Comparison of ENCODE assay signal across 9 cellular contexts in the genomic region with DNA sequence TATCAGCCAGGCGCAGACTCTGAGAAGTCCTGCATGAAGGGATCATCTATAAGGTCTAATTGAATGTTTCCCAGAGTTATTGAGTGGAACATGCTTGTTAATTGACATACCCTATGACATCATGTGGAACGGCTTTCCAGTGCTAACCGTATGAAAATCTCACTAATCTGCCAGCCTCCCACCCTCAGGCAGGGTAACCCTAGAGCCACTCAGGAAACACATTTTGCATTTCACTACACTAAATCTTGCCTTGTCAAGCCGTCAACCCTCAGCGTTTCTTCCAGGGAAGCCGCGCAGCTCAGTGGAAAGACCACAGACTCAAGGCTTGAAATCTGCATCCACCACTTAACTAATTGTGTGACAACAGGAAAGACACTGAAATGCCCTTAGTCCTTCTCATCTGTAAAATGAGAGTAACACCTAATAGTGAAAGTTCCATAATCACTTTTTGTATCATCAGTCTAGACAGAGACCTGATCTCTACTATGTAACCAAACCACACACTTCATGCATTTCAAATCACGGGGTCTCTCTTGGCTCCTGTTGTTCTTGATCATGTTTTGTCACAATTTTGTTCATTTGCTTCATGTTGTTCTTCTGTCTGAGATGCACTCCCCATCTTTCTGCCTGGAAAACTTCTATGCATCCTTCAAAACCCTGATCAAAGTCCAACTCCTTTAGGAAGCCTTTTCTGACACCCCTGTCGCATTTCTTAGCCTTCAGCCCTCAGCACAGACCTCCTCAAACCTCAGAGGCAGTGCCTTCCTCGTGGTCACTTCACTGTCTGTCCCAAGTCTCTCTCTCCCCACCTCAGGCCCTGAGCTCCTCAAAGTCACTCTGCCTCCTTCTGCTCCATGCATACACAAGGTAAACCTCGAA.
DNase-seq lines count a peak whose midpoint lies in the region; ATAC-seq, FAIRE-seq and TF ChIP-seq lines count a peak whose summit lies in the region.
"Had no signal": no experiment of that assay in that cellular context is flagged by ENCODE, and none has a peak within 500 bp of the region (broad histone marks: within the 10 kb centered on the region; RNA-seq: fewer than 3 reads in every experiment).

No MANE protein-coding gene starts in this region.

- peaks cover 3% of the 10 kb centered on the region for H3K4me1 ChIP-seq in CD8-positive, alpha-beta T cell (ENCODE audit: insufficient read depth, low read length)
- H3K4me1 ChIP-seq in ascending aorta = peaks cover 4 to 16% of the 10 kb centered on the region in 2 donors

- peak; percentile 46 for ATAC-seq in CD8-positive, alpha-beta T cell
- ATAC-seq in GM19324 (IDR thresholded peaks at IDR 0.05; ENCODE audit: low FRiP score, unreplicated experiment) (peak; percentile 70), HG03066 (IDR thresholded peaks at IDR 0.05; ENCODE audit: low read depth, unreplicated experiment) (peak; percentile 90), T-helper 17 cell (no peak)
- peak; percentile 83 to 94 for ATAC-seq in activated naive CD4-positive, alpha-beta T cell treated with anti-CD3 and anti-CD28 coated beads, Interleukin-2, amount 50 U/mL, for 72 hours

- H3K36me3 Mint-ChIP-seq in CD8-positive, alpha-beta T cell = no peaks in the 10 kb centered on the region
- H3K36me3 Mint-ChIP-seq in activated naive CD4-positive, alpha-beta T cell treated with anti-CD3 and anti-CD28 coated beads, Interleukin-2, amount 50 U/mL, for 72 hours = peaks cover 6 to 17% of the 10 kb centered on the region in 2 donors
- no peaks in the 10 kb centered on the region for H3K36me3 Mint-ChIP-seq in T-helper 17 cell (ENCODE audit: low read depth)

- H3K27ac ChIP-seq in CD8-positive, alpha-beta T cell (ENCODE audit: low read depth, low read length) = no peak overlapping the region
- no peak overlapping the region for H3K27ac ChIP-seq in ascending aorta

- no peaks in the 10 kb centered on the region for H3K36me3 ChIP-seq in CD8-positive, alpha-beta T cell (ENCODE audit: insufficient read depth, low read length)
- H3K36me3 ChIP-seq in ascending aorta = no peaks in the 10 kb centered on the region

- CTCF ChIA-PET in CD8-positive, alpha-beta T cell (lab: Charles Lee) = no interaction called here

- no peak for TF ChIP-seq CTCF in CD8-positive, alpha-beta T cell (IDR thresholded peaks at IDR 0.05)
- TF ChIP-seq CTCF in ascending aorta (IDR thresholded peaks at IDR 0.05) (no peak), D721Med (IDR thresholded peaks at IDR 0.05; ENCODE audit: insufficient read depth, missing control alignments) (no peak)

- DNase-seq in CD8-positive, alpha-beta T cell = no peak
- peak in 1 of 2 donors; percentile 27 for DNase-seq in activated naive CD4-positive, alpha-beta T cell treated with anti-CD3 and anti-CD28 coated beads, Interleukin-2, amount 50 U/mL, for 72 hours (ENCODE audit: low spot score in 2 of 2)
- DNase-seq in amniotic stem cell (lab: John Stamatoyannopoulos, UW) (no peak), ascending aorta (ENCODE audit: low spot score in 2 of 2) (no peak), D721Med (ENCODE audit: insufficient read length, low spot score) (no peak), T-helper 17 cell (no peak)

- H3K9me3 Mint-ChIP-seq in CD8-positive, alpha-beta T cell = no peaks in the 10 kb centered on the region
- peaks cover 0 to 4% of the 10 kb centered on the region in 2 donors for H3K9me3 Mint-ChIP-seq in activated naive CD4-positive, alpha-beta T cell treated with anti-CD3 and anti-CD28 coated beads, Interleukin-2, amount 50 U/mL, for 72 hours

- no peak overlapping the region for H3K27ac Mint-ChIP-seq in CD8-positive, alpha-beta T cell
- H3K27ac Mint-ChIP-seq in activated naive CD4-positive, alpha-beta T cell treated with anti-CD3 and anti-CD28 coated beads, Interleukin-2, amount 50 U/mL, for 72 hours = peak overlapping the region; percentile 9 to 62
- H3K27ac Mint-ChIP-seq in T-helper 17 cell = no peak overlapping the region

- H3K27me3 Mint-ChIP-seq in CD8-positive, alpha-beta T cell (ENCODE audit: low read depth) = no peaks in the 10 kb centered on the region
- no peaks in the 10 kb centered on the region for H3K27me3 Mint-ChIP-seq in T-helper 17 cell

- POLR2A ChIA-PET in CD8-positive, alpha-beta T cell (lab: Charles Lee) = no interaction called here

- H3K9me3 ChIP-seq in CD8-positive, alpha-beta T cell (ENCODE audit: low read length) = no peaks in the 10 kb centered on the region
- H3K9me3 ChIP-seq in ascending aorta = no peaks in the 10 kb centered on the region
- H3K9me3 ChIP-seq in T-helper 17 cell (ENCODE audit: control insufficient read depth, low read length, poor library complexity, severe bottlenecking) = no peaks in the 10 kb centered on the region

- intact Hi-C loops in CD8-positive, alpha-beta T cell (cut with DNase I, micrococcal nuclease) = no loop called here
- intact Hi-C loops in ascending aorta (cut with DNase I) = no loop called here

- no peaks in the 10 kb centered on the region for H3K27me3 ChIP-seq in CD8-positive, alpha-beta T cell (ENCODE audit: insufficient read depth, low read length)
- H3K27me3 ChIP-seq in ascending aorta = no peaks in the 10 kb centered on the region

- no peak for FAIRE-seq in D721Med (lab: Jason Lieb, UNC)
- FAIRE-seq: G401.6 had no signal

- peaks cover 18% of the 10 kb centered on the region for H3K4me1 Mint-ChIP-seq in CD8-positive, alpha-beta T cell (ENCODE audit: low read depth)
- peaks cover 16% of the 10 kb centered on the region for H3K4me1 Mint-ChIP-seq in T-helper 17 cell

- H3K4me3 Mint-ChIP-seq in CD8-positive, alpha-beta T cell = no peak overlapping the region
- no peak overlapping the region for H3K4me3 Mint-ChIP-seq in T-helper 17 cell

- H3K4me3 ChIP-seq in CD8-positive, alpha-beta T cell (ENCODE audit: low read depth, low read length) = no peak overlapping the region
- H3K4me3 ChIP-seq in ascending aorta = no peak overlapping the region

Comparison
In these comparisons a context has a peak if more than half of its experiments do, and no peak if none do; other contexts are left out.
1. H3K27ac Mint-ChIP-seq: peak in activated naive CD4-positive, alpha-beta T cell treated with anti-CD3 and anti-CD28 coated beads, Interleukin-2, amount 50 U/mL, for 72 hours (2 of 2); none in CD8-positive, alpha-beta T cell (single experiment) and T-helper 17 cell (single experiment).